28 cellular contexts compared by ENCODE assay signal in genomic region chr2:177540293-177540692, GRCh38.
"Had no signal": no experiment of that assay in that cellular context is flagged by ENCODE, and none has a peak within 500 bp of the region (broad histone marks: within the 10 kb centered on the region; RNA-seq: fewer than 3 reads in every experiment).

No MANE protein-coding gene starts in this region.

- H3K27ac Mint-ChIP-seq: activated CD4-positive, alpha-beta memory T cell treated with anti-CD3 and anti-CD28 coated beads for 36 hours; activated naive CD4-positive, alpha-beta T cell treated with anti-CD3 and anti-CD28 coated beads for 36 hours; activated naive CD4-positive, alpha-beta T cell treated with anti-CD3 and anti-CD28 coated beads, Interleukin-2, amount 50 U/mL, for 24 hours; activated naive CD8-positive, alpha-beta T cell treated with anti-CD3 and anti-CD28 coated beads for 36 hours; activated naive CD8-positive, alpha-beta T cell treated with anti-CD3 and anti-CD28 coated beads, Interleukin-2, amount 50 U/mL, for 24 hours; activated T-helper 2 cell treated with anti-CD3 and anti-CD28 coated beads, Interferon-gamma antibody, Interleukin-2, Interleukin-4, amounts not matched to agents 10 μg/mL and 5 μg/mL and 100 μg/mL, durations not matched to agents 14 hours and 24 hours and 36 hours; dendritic cell treated with granulocyte-macrophage colony-stimulating factor and Interleukin-4, amounts not matched to agents 40 ng/mL and 50 ng/mL, for 4 days; endodermal cell had no signal

- DNase-seq: activated CD4-positive, alpha-beta memory T cell treated with anti-CD3 and anti-CD28 coated beads for 36 hours; activated CD4-positive, alpha-beta T cell treated with anti-CD3 and anti-CD28 coated beads for 4 hours; activated CD4-positive, alpha-beta T cell treated with anti-CD3 and anti-CD28 coated beads, Interleukin-2, amount 50 U/mL, for 1 hour; activated CD4-positive, CD25-positive, alpha-beta regulatory T cell; activated CD4-positive, CD25-positive, alpha-beta regulatory T cell treated with anti-CD3 and anti-CD28 coated beads, Interleukin-2, amount 50 U/mL, for 72 hours; activated CD8-positive, alpha-beta memory T cell treated with anti-CD3 and anti-CD28 coated beads, Interleukin-2, amount 50 U/mL, for 48 hours; activated effector memory CD4-positive, alpha-beta T cell treated with anti-CD3 and anti-CD28 coated beads, Interleukin-2, amount 50 U/mL, for 16 hours; activated naive CD4-positive, alpha-beta T cell treated with anti-CD3 and anti-CD28 coated beads for 36 hours; activated naive CD8-positive, alpha-beta T cell treated with anti-CD3 and anti-CD28 coated beads for 36 hours; activated naive CD8-positive, alpha-beta T cell treated with anti-CD3 and anti-CD28 coated beads, Interleukin-2, amount 50 U/mL, for 24 hours; activated T-cell treated with anti-CD3 and anti-CD28 coated beads for 4 hours; activated T-cell treated with anti-CD3 and anti-CD28 coated beads, Interleukin-2, amount 50 U/mL, for 4 hours; adrenal gland; amygdala; aorta; body of pancreas; caudate nucleus; colonic mucosa; dorsolateral prefrontal cortex; effector memory CD4-positive, alpha-beta T cell; endodermal cell; foreskin fibroblast; head of caudate nucleus; T-helper 2 cell had no signal

- ATAC-seq: activated naive CD8-positive, alpha-beta T cell treated with anti-CD3 and anti-CD28 coated beads, Interleukin-2, amount 50 U/mL, for 24 hours; activated T-cell treated with anti-CD3 and anti-CD28 coated beads, Interleukin-2, amount 50 U/mL, for 4 hours; body of pancreas; esophagus mucosa had no signal

- H3K9me3 Mint-ChIP-seq: activated CD4-positive, alpha-beta memory T cell treated with anti-CD3 and anti-CD28 coated beads for 36 hours; activated naive CD4-positive, alpha-beta T cell treated with anti-CD3 and anti-CD28 coated beads for 36 hours; activated naive CD4-positive, alpha-beta T cell treated with anti-CD3 and anti-CD28 coated beads, Interleukin-2, amount 50 U/mL, for 24 hours; activated naive CD8-positive, alpha-beta T cell treated with anti-CD3 and anti-CD28 coated beads for 36 hours; activated naive CD8-positive, alpha-beta T cell treated with anti-CD3 and anti-CD28 coated beads, Interleukin-2, amount 50 U/mL, for 24 hours; activated T-cell treated with anti-CD3 and anti-CD28 coated beads, Interleukin-2, amount 50 U/mL, for 4 hours; activated T-helper 2 cell treated with anti-CD3 and anti-CD28 coated beads, Interferon-gamma antibody, Interleukin-2, Interleukin-4, amounts not matched to agents 10 μg/mL and 5 μg/mL and 100 μg/mL, durations not matched to agents 14 hours and 24 hours and 36 hours; dendritic cell treated with granulocyte-macrophage colony-stimulating factor and Interleukin-4, amounts not matched to agents 40 ng/mL and 50 ng/mL, for 4 days had no signal

- H3K4me3 Mint-ChIP-seq: activated CD4-positive, alpha-beta memory T cell treated with anti-CD3 and anti-CD28 coated beads for 36 hours; activated naive CD4-positive, alpha-beta T cell treated with anti-CD3 and anti-CD28 coated beads for 36 hours; activated naive CD4-positive, alpha-beta T cell treated with anti-CD3 and anti-CD28 coated beads, Interleukin-2, amount 50 U/mL, for 24 hours; activated naive CD8-positive, alpha-beta T cell treated with anti-CD3 and anti-CD28 coated beads for 36 hours; activated naive CD8-positive, alpha-beta T cell treated with anti-CD3 and anti-CD28 coated beads, Interleukin-2, amount 50 U/mL, for 24 hours; activated T-cell treated with anti-CD3 and anti-CD28 coated beads, Interleukin-2, amount 50 U/mL, for 4 hours; dendritic cell treated with granulocyte-macrophage colony-stimulating factor and Interleukin-4, amounts not matched to agents 40 ng/mL and 50 ng/mL, for 4 days; endodermal cell had no signal

- H3K27me3 Mint-ChIP-seq: activated CD4-positive, alpha-beta memory T cell treated with anti-CD3 and anti-CD28 coated beads for 36 hours; activated naive CD4-positive, alpha-beta T cell treated with anti-CD3 and anti-CD28 coated beads, Interleukin-2, amount 50 U/mL, for 24 hours; activated naive CD8-positive, alpha-beta T cell treated with anti-CD3 and anti-CD28 coated beads for 36 hours; activated naive CD8-positive, alpha-beta T cell treated with anti-CD3 and anti-CD28 coated beads, Interleukin-2, amount 50 U/mL, for 24 hours; dendritic cell treated with granulocyte-macrophage colony-stimulating factor and Interleukin-4, amounts not matched to agents 40 ng/mL and 50 ng/mL, for 4 days had no signal

- H3K4me1 Mint-ChIP-seq: activated naive CD4-positive, alpha-beta T cell treated with anti-CD3 and anti-CD28 coated beads, Interleukin-2, amount 50 U/mL, for 24 hours; activated naive CD8-positive, alpha-beta T cell treated with anti-CD3 and anti-CD28 coated beads for 36 hours had no signal
